Comparison of ENCODE assay signal across 17 cellular contexts in the genomic region with DNA sequence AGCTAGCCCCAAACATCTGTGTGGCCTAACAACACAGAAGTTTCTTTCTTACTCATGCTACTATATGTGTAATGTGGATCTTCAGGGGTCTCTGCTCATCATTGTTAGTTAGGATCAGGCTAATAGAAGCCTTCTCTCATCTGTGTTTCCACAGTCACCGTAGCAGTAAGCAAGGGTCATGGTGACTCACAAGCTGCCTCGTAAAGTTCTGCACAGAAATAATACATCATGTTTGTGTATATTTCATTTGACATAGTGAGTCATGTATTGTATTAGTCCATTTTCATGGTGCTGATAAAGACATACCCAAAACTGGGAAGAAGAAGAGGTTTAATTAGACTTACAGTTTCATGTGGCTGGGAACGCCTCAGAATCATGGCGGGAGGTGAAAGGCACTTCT. TPM values are rescaled to one million over a fixed set of nuclear protein-coding genes. Genes with fewer than 3 reads are reported as not detected.
DNase-seq lines count a peak whose midpoint lies in the region; ATAC-seq, FAIRE-seq and TF ChIP-seq lines count a peak whose summit lies in the region.
"Had no signal": no experiment of that assay in that cellular context is flagged by ENCODE, and none has a peak within 500 bp of the region (broad histone marks: within the 10 kb centered on the region; RNA-seq: fewer than 3 reads in every experiment).

No MANE protein-coding gene starts in this region.

- TF ChIP-seq CTCF in HFF-Myc (IDR thresholded peaks at IDR 0.05; ENCODE audit: low read depth, low read length, missing control alignments) = no peak
- TF ChIP-seq CTCF in astrocyte (IDR thresholded peaks at IDR 0.05; ENCODE audit: insufficient read depth, low read depth, low read length) = no peak
- TF ChIP-seq CTCF in foreskin keratinocyte (conservative IDR thresholded peaks at IDR 0.05) = no peak

- peak overlapping the region; percentile 7 for H3K4me2 ChIP-seq in astrocyte (ENCODE audit: low read length)

- no peak overlapping the region for H2AFZ ChIP-seq in astrocyte (ENCODE audit: low read depth, low read length)

- H3K27me3 ChIP-seq in astrocyte (ENCODE audit: insufficient read depth, low read length) = no peaks in the 10 kb centered on the region
- H3K27me3 ChIP-seq in foreskin keratinocyte = no peaks in the 10 kb centered on the region
- H3K27me3 ChIP-seq: cardiac muscle cell, spleen had no signal

- FAIRE-seq in astrocyte (lab: Jason Lieb, UNC) = peak; percentile 95
- FAIRE-seq: D721Med had no signal

- ATAC-seq in foreskin keratinocyte = peak; percentile 97
- no peak for ATAC-seq in HG03342 (IDR thresholded peaks at IDR 0.05; ENCODE audit: unreplicated experiment)

- H3K4me1 ChIP-seq in astrocyte (ENCODE audit: insufficient read depth, low read length) (peaks cover 6% of the 10 kb centered on the region), foreskin keratinocyte (no peaks in the 10 kb centered on the region)
- H3K4me1 ChIP-seq: spleen had no signal

- DNase-seq in A172 (ENCODE audit: low spot score) (peak; percentile 68), HFF-Myc (ENCODE audit: extremely low read depth, low read depth) (peak; percentile 70), astrocyte (ENCODE audit: low read depth) (peak; percentile 91), foreskin keratinocyte (peak; percentile 44 to 74), NCI-H446 treated with DMSO at 0.1 percent for 48 hours (lab: John Stamatoyannopoulos, UW) (no peak), NCI-H128 (lab: John Stamatoyannopoulos, UW; ENCODE audit: unreplicated experiment) (no peak)
- DNase-seq in stimulated activated CD4-positive, alpha-beta T cell treated with anti-CD3 and anti-CD28 coated beads, Interleukin-12 subunit alpha, Interleukin-12 subunit beta, amount 100 ng/mL, for 4 hours = no peak
- DNase-seq: activated CD4-positive, alpha-beta T cell treated with anti-CD3 and anti-CD28 coated beads, Interleukin-2, amount 50 U/mL, for 4 hours; KBM-7; NCI-H2029 treated with DMSO at 0.1 percent for 48 hours; SIG-M5; spleen had no signal

- no peaks in the 10 kb centered on the region for H3K79me2 ChIP-seq in astrocyte (ENCODE audit: insufficient read depth, low read length)

- no peaks in the 10 kb centered on the region for H3K9me3 ChIP-seq in astrocyte (ENCODE audit: insufficient read depth, low read depth, low read length)
- H3K9me3 ChIP-seq: spleen had no signal

- H3K4me3 Mint-ChIP-seq in astrocyte (ENCODE audit: unreplicated experiment) = no peak overlapping the region

- no peaks in the 10 kb centered on the region for H3K36me3 ChIP-seq in astrocyte (ENCODE audit: insufficient read depth, low read length)
- H3K36me3 ChIP-seq: cardiac muscle cell, spleen had no signal

- H3K9me3 Mint-ChIP-seq in astrocyte (ENCODE audit: unreplicated experiment) = peaks cover 2% of the 10 kb centered on the region
- H3K9me3 Mint-ChIP-seq: activated T-helper 2 cell treated with anti-CD3 and anti-CD28 coated beads, Interferon-gamma antibody, Interleukin-2, Interleukin-4, amounts not matched to agents 10 μg/mL and 5 μg/mL and 100 μg/mL, durations not matched to agents 14 hours and 24 hours and 36 hours had no signal

- no peak overlapping the region for H3K9ac ChIP-seq in astrocyte (ENCODE audit: low read length)

- H3K27ac ChIP-seq in astrocyte (ENCODE audit: low read depth, low read length) = no peak overlapping the region
- no peak overlapping the region for H3K27ac ChIP-seq in foreskin keratinocyte
- H3K27ac ChIP-seq: spleen had no signal

- H3K4me1 Mint-ChIP-seq in astrocyte (ENCODE audit: low read depth, unreplicated experiment) = no peaks in the 10 kb centered on the region

- no peak overlapping the region for H3K27ac Mint-ChIP-seq in astrocyte (ENCODE audit: unreplicated experiment)
- H3K27ac Mint-ChIP-seq: activated T-helper 2 cell treated with anti-CD3 and anti-CD28 coated beads, Interferon-gamma antibody, Interleukin-2, Interleukin-4, amounts not matched to agents 10 μg/mL and 5 μg/mL and 100 μg/mL, durations not matched to agents 14 hours and 24 hours and 36 hours had no signal

- no peaks in the 10 kb centered on the region for H4K20me1 ChIP-seq in astrocyte (ENCODE audit: insufficient read depth, low read length)

- no peak overlapping the region for H3K4me3 ChIP-seq in HFF-Myc (replicated peaks; ENCODE audit: low read depth, low read length)
- H3K4me3 ChIP-seq in astrocyte (ENCODE audit: insufficient read depth, low read depth, low read length) = no peak overlapping the region
- H3K4me3 ChIP-seq: cardiac muscle cell, spleen had no signal

- H3K36me3 Mint-ChIP-seq in astrocyte (ENCODE audit: low read depth, unreplicated experiment) = no peaks in the 10 kb centered on the region

- no peaks in the 10 kb centered on the region for H3K27me3 Mint-ChIP-seq in astrocyte (ENCODE audit: low read depth, unreplicated experiment)

RNA-seq across cellular contexts. Expression of a gene that starts 38.7 kb away (rescaled TPM):
- not detected in 2 replicates for total RNA-seq in A172 (2014; rRNA removed; shearing (Covaris generic))
- total RNA-seq in astrocyte (3.0 and 3.7 TPM in 2 replicates), foreskin keratinocyte (0.92 and 2.2 TPM in 2 replicates)
- polyA plus RNA-seq in foreskin keratinocyte = 0.46 and 1.4 TPM in 2 replicates
- total RNA-seq: lung microvascular endothelial cell had no signal

Comparison
In these comparisons a context has a peak if more than half of its experiments do, and no peak if none do; other contexts are left out.
1. DNase-seq: peak in A172 (single experiment), HFF-Myc (single experiment), astrocyte (single experiment) and foreskin keratinocyte (2 of 2); none in NCI-H446 treated with DMSO at 0.1 percent for 48 hours (single experiment), stimulated activated CD4-positive, alpha-beta T cell treated with anti-CD3 and anti-CD28 coated beads, Interleukin-12 subunit alpha, Interleukin-12 subunit beta, amount 100 ng/mL, for 4 hours (single experiment) and NCI-H128 (single experiment).